35 cellular contexts compared by ENCODE assay signal in the genomic region with DNA sequence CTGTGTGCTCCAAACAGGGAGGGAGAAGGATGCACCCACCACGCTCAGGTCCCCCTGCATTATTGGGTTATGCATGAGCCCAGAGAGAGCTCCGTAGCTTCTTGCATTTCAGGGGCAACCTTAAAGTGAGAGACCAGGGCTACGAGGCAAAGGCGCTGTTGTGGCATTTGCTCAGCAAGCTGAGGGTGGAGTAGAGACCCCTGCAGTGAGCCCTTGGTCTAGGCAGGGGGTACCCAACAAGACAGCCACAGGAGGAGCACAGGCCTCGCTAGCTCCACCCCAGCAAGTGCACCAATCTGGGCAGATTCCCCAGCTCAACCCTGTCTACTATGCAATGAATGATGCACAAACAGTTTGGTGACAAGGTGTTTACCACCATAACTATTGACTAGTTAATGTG.
"Had no signal": no experiment of that assay in that cellular context is flagged by ENCODE, and none has a peak within 500 bp of the region (broad histone marks: within the 10 kb centered on the region; RNA-seq: fewer than 3 reads in every experiment).

No MANE protein-coding gene starts in this region.

- H3K27me3 ChIP-seq: MG63 had no signal

- H3K4me3 ChIP-seq: MG63 had no signal

- DNase-seq: Karpas-422, Kasumi-1, MG63, MM.1S, MV-4-11, NCI-H1048, NCI-H1092, NCI-H1092 treated with DMSO at 0.1 percent for 48 hours, NCI-H1105, NCI-H1105 treated with DMSO at 0.1 percent for 48 hours, NCI-H1417, NCI-H1417 treated with DMSO at 0.1 percent for 48 hours, NCI-H1436, NCI-H1436 treated with DMSO at 0.1 percent for 48 hours, NCI-H146, NCI-H1694, NCI-H1694 treated with DMSO at 0.1 percent for 48 hours, NCI-H187, NCI-H187 treated with DMSO at 0.1 percent for 48 hours, NCI-H1930, NCI-H2029, NCI-H2029 treated with DMSO at 0.1 percent for 48 hours, NCI-H2081, NCI-H2081 treated with DMSO at 0.1 percent for 48 hours, NCI-H2107, NCI-H2171, NCI-H2171 treated with DMSO at 0.1 percent for 48 hours, NCI-H2227 treated with DMSO at 0.1 percent for 48 hours, NCI-H226, NCI-H345, NCI-H446, NCI-H446 treated with DMSO at 0.1 percent for 48 hours, NCI-H510A, NCI-H510A treated with DMSO at 0.1 percent for 48 hours, NCI-H524 had no signal

- H3K9me3 ChIP-seq: MG63 had no signal

- H3K36me3 ChIP-seq: MG63 had no signal
